9 cellular contexts compared by ENCODE assay signal in genomic region chr20:21101453-21102251, GRCh38. TPM values are rescaled to one million over a fixed set of nuclear protein-coding genes. Genes with fewer than 3 reads are reported as not detected.
A peak's percentile ranks its signal among the peaks of the same experiment; 100 is the strongest.
DNase-seq lines count a peak whose midpoint lies in the region; ATAC-seq and TF ChIP-seq lines count a peak whose summit lies in the region.
"Had no signal": no experiment of that assay in that cellular context is flagged by ENCODE, and none has a peak within 500 bp of the region (broad histone marks: within the 10 kb centered on the region; RNA-seq: fewer than 3 reads in every experiment).

No MANE protein-coding gene starts in this region.

- H3K4me1 ChIP-seq in Caco-2 (no peaks in the 10 kb centered on the region; the same call in 1 of the 2 replicates), right lobe of liver (peaks cover 0 to 25% (median 5%) of the 10 kb centered on the region in 4 donors), thymus (ENCODE audit: control insufficient read depth, insufficient read depth, low read length) (peaks cover 23% of the 10 kb centered on the region)

- H3K27ac ChIP-seq in right lobe of liver, result no peak overlapping the region
- no peak overlapping the region for H3K27ac ChIP-seq in thymus (ENCODE audit: low read depth)

- H3K4me1 Mint-ChIP-seq in Caco-2 (ENCODE audit: low read depth, unreplicated experiment), result peaks cover 6% of the 10 kb centered on the region

- in situ Hi-C loops in astrocyte of the cerebellum (cut with HindIII; ENCODE audit: low sequenced_read_pairs), result no loop called here

- peaks cover 13% of the 10 kb centered on the region for H3K36me3 Mint-ChIP-seq in Caco-2 (ENCODE audit: insufficient read depth, unreplicated experiment)

- H3K9me3 Mint-ChIP-seq in Caco-2 (ENCODE audit: unreplicated experiment), result no peaks in the 10 kb centered on the region

- peak overlapping the region; percentile 97 for H3K4me3 Mint-ChIP-seq in Caco-2 (ENCODE audit: unreplicated experiment)

- H3K36me3 ChIP-seq in Caco-2 (ENCODE audit: control insufficient read depth, insufficient read depth, low read length) (no peaks in the 10 kb centered on the region), right lobe of liver (no peaks in the 10 kb centered on the region), thymus (ENCODE audit: control insufficient read depth, insufficient read depth) (no peaks in the 10 kb centered on the region)

- intact Hi-C loops in Caco-2 (cut with micrococcal nuclease; ENCODE audit: unreplicated experiment) (loop anchor here (1.0 to 2.0 kb wide), 4 partner anchors 24 to 237 kb away; no protein-coding TSS in a partner anchor), right lobe of liver (cut with DNase I) (no loop called here)

- TF ChIP-seq CTCF in Caco-2 (IDR thresholded peaks at IDR 0.05; ENCODE audit: insufficient read depth in 1 of 2, low read depth in 1 of 2, low read length in 1 of 2, severe bottlenecking in 1 of 2, unreplicated experiment in 1 of 2) (peak in 1 of 2 experiments; percentile 34), NB4 (IDR thresholded peaks at IDR 0.05; ENCODE audit: low read depth, low read length) (no peak), astrocyte of the cerebellum (IDR thresholded peaks at IDR 0.05; ENCODE audit: low read depth, low read length, missing control alignments) (no peak), right lobe of liver (IDR thresholded peaks at IDR 0.05) (no peak)

- no peaks in the 10 kb centered on the region for H3K27me3 ChIP-seq in Caco-2 (replicated peaks; ENCODE audit: control insufficient read depth, insufficient read depth, low read length)
- H3K27me3 ChIP-seq in right lobe of liver, result peaks cover 5 to 36% of the 10 kb centered on the region in 2 donors
- peaks cover 77% of the 10 kb centered on the region for H3K27me3 ChIP-seq in thymus (ENCODE audit: control insufficient read depth, insufficient read depth)

- DNase-seq in Caco-2 (peak; percentile 85 to 86), NB4 (ENCODE audit: low read depth) (peak; percentile 79), astrocyte of the cerebellum (ENCODE audit: low read depth) (no peak), right lobe of liver (peak in 2 of 3 donors; percentile 28 to 59), COR-L47 (lab: John Stamatoyannopoulos, UW) (no peak), cerebellum (ENCODE audit: low spot score) (no peak)
- DNase-seq in stimulated activated CD4-positive, alpha-beta T cell treated with anti-CD3 and anti-CD28 coated beads, Interleukin-12 subunit alpha, Interleukin-12 subunit beta, amount 100 ng/mL, for 4 hours, result no peak

- ATAC-seq in right lobe of liver, result peak in 3 of 4 donors; percentile 18 to 25 (median 24)
- ATAC-seq: HCT116 had no signal

- TF ChIP-seq POLR2A in NB4 (IDR thresholded peaks at IDR 0.05; ENCODE audit: extremely low read depth, insufficient read length) (no peak), right lobe of liver (IDR thresholded peaks at IDR 0.05) (no peak)

- H3K9me3 ChIP-seq in Caco-2, result no peaks in the 10 kb centered on the region
- H3K9me3 ChIP-seq in right lobe of liver, result no peaks in the 10 kb centered on the region
- H3K9me3 ChIP-seq in thymus (ENCODE audit: control insufficient read depth), result no peaks in the 10 kb centered on the region

- H3K4me3 ChIP-seq in Caco-2 (ENCODE audit: low read depth, low read length) (peak overlapping the region; percentile 56), NB4 (ENCODE audit: low read depth, low read length) (peak overlapping the region; percentile 73), astrocyte of the cerebellum (ENCODE audit: low read depth, low read length) (peak overlapping the region; percentile 2), right lobe of liver (peak overlapping the region in 2 of 3 donors; percentile 4 to 45), thymus (ENCODE audit: low read length) (peak overlapping the region; percentile 60)

- WGBS in right lobe of liver (ENCODE audit: insufficient coverage, low coverage, low lambda C conversion rate, missing lambda C conversion rate), result no CpG with 5 or more reads among the region's 59 CpGs
- 7% methylated on average over 59 of the region's 59 CpGs for WGBS in thymus

- H3K27ac Mint-ChIP-seq in Caco-2 (ENCODE audit: unreplicated experiment), result peak overlapping the region; percentile 100

- peaks cover 4% of the 10 kb centered on the region for H3K27me3 Mint-ChIP-seq in Caco-2 (ENCODE audit: insufficient read depth, unreplicated experiment)

- POLR2A ChIA-PET in Caco-2 (lab: Charles Lee), result interaction anchor here (0.6 to 2.9 kb wide), 4 partner anchors 24 to 126 kb away, joined by 4 to 16 read pairs (median 4); partner anchors contain the start of gene KIZ

- CTCF ChIA-PET in Caco-2 (lab: Charles Lee), result interaction anchor here (0.5 to 3.0 kb wide), 9 partner anchors 11 to 264 kb away, joined by 3 to 18 read pairs (median 6); partner anchors contain the start of gene KIZ

- BruUV-seq in Caco-2 (replicated peaks; lab: Mats Ljungman, UMichigan), result no TSS peak

RNA-seq across cellular contexts. Expression of gene LINC00237, which starts 4.5 kb away (rescaled TPM):
- total RNA-seq in Caco-2 (2022), result 1.5 and 1.8 TPM in 2 replicates
- not detected for total RNA-seq in right lobe of liver
- not detected for polyA plus RNA-seq in thymus
- 0.45 TPM for total RNA-seq in cerebellum

RNA-seq across cellular contexts. Expression of gene KIZ, which starts 24.2 kb away (rescaled TPM):
- total RNA-seq in Caco-2 (2022), result 21.0 and 31.8 TPM in 2 replicates
- 10 to 100 TPM in 1 of 6 experiments, 1 to 10 TPM in 5; 5.1 to 11.5 (median 7.4) TPM for total RNA-seq in right lobe of liver
- polyA plus RNA-seq in thymus, result 24.7 TPM
- 13.1 TPM for total RNA-seq in cerebellum

Comparison
In these comparisons a context has a peak if more than half of its experiments do, and no peak if none do; other contexts are left out.
1. DNase-seq: peak in Caco-2 (2 of 2), NB4 (single experiment) and right lobe of liver (2 of 3); none in astrocyte of the cerebellum (single experiment), COR-L47 (single experiment), cerebellum (single experiment) and stimulated activated CD4-positive, alpha-beta T cell treated with anti-CD3 and anti-CD28 coated beads, Interleukin-12 subunit alpha, Interleukin-12 subunit beta, amount 100 ng/mL, for 4 hours (single experiment).
2. H3K4me3 ChIP-seq: peak in every context shown above with its lines; median percentile 73 in NB4; 60 in thymus; 56 in Caco-2; 24 in right lobe of liver; 2 in astrocyte of the cerebellum.